Comparison of ENCODE assay signal across 8 cellular contexts in genomic region chr10:88932539-88933256, GRCh38. TPM values are rescaled to one million over a fixed set of nuclear protein-coding genes. Genes with fewer than 3 reads are reported as not detected.
DNase-seq lines count a peak whose midpoint lies in the region; ATAC-seq and TF ChIP-seq lines count a peak whose summit lies in the region.

No MANE protein-coding gene starts in this region.

- H3K79me2 ChIP-seq in OCI-LY3 (ENCODE audit: low read length) (no peaks in the 10 kb centered on the region), trophoblast cell (ENCODE audit: control insufficient read depth, insufficient read depth, low read length, poor library complexity) (no peaks in the 10 kb centered on the region)

- no peak overlapping the region for H2BK12ac ChIP-seq in trophoblast cell (ENCODE audit: low read length)

- no peaks in the 10 kb centered on the region for H3K79me1 ChIP-seq in trophoblast cell (ENCODE audit: low read length)

- H3K27me3 ChIP-seq in OCI-LY3 (ENCODE audit: low read depth, low read length) (no peaks in the 10 kb centered on the region), trophoblast cell (ENCODE audit: insufficient read depth, low read length) (no peaks in the 10 kb centered on the region)

- no peak overlapping the region for H4K12ac ChIP-seq in trophoblast cell (ENCODE audit: low read depth, low read length)

- CTCF ChIA-PET in Calu3 (lab: Charles Lee): interaction anchor here (0.6 to 1.3 kb wide), 11 partner anchors 9 to 442 kb away, joined by 3 to 10 read pairs (median 3); partner anchors contain the start of gene FAS

- no TSS peak for BruUV-seq in Calu3 (replicated peaks; lab: Mats Ljungman, UMichigan)

- no peak overlapping the region for H2BK5ac ChIP-seq in trophoblast cell (ENCODE audit: low read depth, low read length, poor library complexity)

- H3K23ac ChIP-seq in trophoblast cell (ENCODE audit: low read length): no peak overlapping the region

- H4K20me1 ChIP-seq in OCI-LY3 (ENCODE audit: insufficient read depth, low read length): no peaks in the 10 kb centered on the region

- TF ChIP-seq CTCF in Calu3 (IDR thresholded peaks at IDR 0.05; ENCODE audit: unreplicated experiment) (peak; percentile 67), OCI-LY3 (IDR thresholded peaks at IDR 0.05; ENCODE audit: low read depth, low read length) (peak; percentile 79)

- H3K9ac ChIP-seq in OCI-LY3 (ENCODE audit: low read length): no peak overlapping the region
- peak overlapping the region; percentile 5 for H3K9ac ChIP-seq in trophoblast cell (ENCODE audit: low read length)

- peak; percentile 58 for ATAC-seq in GM19463 (IDR thresholded peaks at IDR 0.05; ENCODE audit: unreplicated experiment)
- ATAC-seq in activated naive CD4-positive, alpha-beta T cell treated with anti-CD3 and anti-CD28 coated beads, Interleukin-2, amount 50 U/mL, for 72 hours: peak; percentile 79 to 80
- no peak for ATAC-seq in HG02870 (IDR thresholded peaks at IDR 0.05; ENCODE audit: unreplicated experiment)

- DNase-seq in Calu3: peak; percentile 36
- DNase-seq in activated naive CD4-positive, alpha-beta T cell treated with anti-CD3 and anti-CD28 coated beads, Interleukin-2, amount 50 U/mL, for 72 hours (ENCODE audit: low spot score in 2 of 2): peak in 1 of 2 donors; percentile 15
- peak in 35 of 42 donors; percentile 13 to 78 (median 50) for DNase-seq in head of caudate nucleus
- DNase-seq in trophoblast cell: peak; percentile 90 to 98

- no peak overlapping the region for H2AFZ ChIP-seq in OCI-LY3 (ENCODE audit: low read depth, low read length)
- no peak overlapping the region for H2AFZ ChIP-seq in trophoblast cell (ENCODE audit: insufficient read depth, low read length, poor library complexity)

- no peak overlapping the region for H3K4me3 ChIP-seq in OCI-LY3 (ENCODE audit: low read length)
- no peak overlapping the region for H3K4me3 ChIP-seq in trophoblast cell (ENCODE audit: low read depth, low read length)

- no peak overlapping the region for H3K4ac ChIP-seq in trophoblast cell (ENCODE audit: low read depth, low read length)

- no peak overlapping the region for H2AK5ac ChIP-seq in trophoblast cell (ENCODE audit: low read length)

- TF ChIP-seq RAD21 in Ishikawa (IDR thresholded peaks at IDR 0.05; ENCODE audit: low read depth): peak; percentile 98

- TF ChIP-seq EP300 in Ishikawa (IDR thresholded peaks at IDR 0.05; ENCODE audit: borderline replicate concordance): no peak

- H3K4me2 ChIP-seq in OCI-LY3 (ENCODE audit: low read length) (peak overlapping the region; percentile 48), trophoblast cell (ENCODE audit: low read length) (no peak overlapping the region)

- no peaks in the 10 kb centered on the region for H3K9me3 ChIP-seq in OCI-LY3 (ENCODE audit: insufficient read depth, low read length)
- H3K9me3 ChIP-seq in trophoblast cell (ENCODE audit: insufficient read depth, low read depth, low read length): no peaks in the 10 kb centered on the region

- no peak overlapping the region for H3K14ac ChIP-seq in trophoblast cell (ENCODE audit: low read length)

- WGBS in trophoblast cell (ENCODE audit: extremely low coverage, insufficient coverage, insufficient read length): no CpG with 5 or more reads among the region's 7 CpGs

- no peak overlapping the region for H3K18ac ChIP-seq in trophoblast cell (ENCODE audit: low read length)

- H3K4me1 Mint-ChIP-seq in Calu3 (ENCODE audit: low read depth, unreplicated experiment): peaks cover 19% of the 10 kb centered on the region

- H3K27ac ChIP-seq in OCI-LY3 (ENCODE audit: low read length) (no peak overlapping the region), trophoblast cell (ENCODE audit: low read depth, low read length) (no peak overlapping the region)

- H3K4me1 ChIP-seq in OCI-LY3 (ENCODE audit: low read length): peaks cover 37% of the 10 kb centered on the region
- H3K4me1 ChIP-seq in trophoblast cell (ENCODE audit: control insufficient read depth in 1 of 2, insufficient read depth in 2 of 2, low read length in 2 of 2): peaks cover 0 to 3% of the 10 kb centered on the region in 2 experiments

- H3K36me3 ChIP-seq in OCI-LY3 (replicated peaks; ENCODE audit: low read depth, low read length) (no peaks in the 10 kb centered on the region), trophoblast cell (ENCODE audit: control insufficient read depth in 1 of 2, insufficient read depth in 2 of 2, low read length in 2 of 2) (peaks cover 0 to 3% of the 10 kb centered on the region in 2 experiments)

- no peaks in the 10 kb centered on the region for H3K9me3 Mint-ChIP-seq in Calu3 (ENCODE audit: low read depth, unreplicated experiment)
- no peaks in the 10 kb centered on the region for H3K9me3 Mint-ChIP-seq in activated naive CD4-positive, alpha-beta T cell treated with anti-CD3 and anti-CD28 coated beads, Interleukin-2, amount 50 U/mL, for 72 hours

- no peak overlapping the region for H4K91ac ChIP-seq in trophoblast cell (ENCODE audit: low read depth, low read length)

- no peak overlapping the region for H4K8ac ChIP-seq in trophoblast cell (ENCODE audit: low read depth, low read length)

- intact Hi-C loops in Calu3 (cut with micrococcal nuclease; ENCODE audit: unreplicated experiment): loop anchor here (1.0 to 5.0 kb wide), 2 partner anchors 97 to 365 kb away; no protein-coding TSS in a partner anchor
- intact Hi-C loops in head of caudate nucleus (cut with DNase I): loop anchor here (5.0 kb wide), 1 partner anchor 95 kb away; no protein-coding TSS in a partner anchor

- H3K36me3 Mint-ChIP-seq in Calu3 (ENCODE audit: insufficient read depth, unreplicated experiment): no peaks in the 10 kb centered on the region
- H3K36me3 Mint-ChIP-seq in activated naive CD4-positive, alpha-beta T cell treated with anti-CD3 and anti-CD28 coated beads, Interleukin-2, amount 50 U/mL, for 72 hours: peaks cover 0 to 6% of the 10 kb centered on the region in 2 donors

- H2BK120ac ChIP-seq in trophoblast cell (ENCODE audit: insufficient read depth, low read length, poor library complexity): no peak overlapping the region

- no peaks in the 10 kb centered on the region for H3K27me3 Mint-ChIP-seq in Calu3 (ENCODE audit: unreplicated experiment)

- no peak overlapping the region for H3K27ac Mint-ChIP-seq in Calu3 (ENCODE audit: unreplicated experiment)
- peak overlapping the region in 1 of 2 donors; percentile 57 for H3K27ac Mint-ChIP-seq in activated naive CD4-positive, alpha-beta T cell treated with anti-CD3 and anti-CD28 coated beads, Interleukin-2, amount 50 U/mL, for 72 hours

- no peak overlapping the region for H3K4me3 Mint-ChIP-seq in Calu3 (ENCODE audit: low read depth, unreplicated experiment)

TF ChIP-seq in Ishikawa, 13 proteins besides CTCF, POLR2A, EP300 and RAD21:
- TF ChIP-seq REST (IDR thresholded peaks at IDR 0.05; ENCODE audit: low read depth) (no peak), TEAD4 (IDR thresholded peaks at IDR 0.05) (peak; percentile 91), CEBPB (IDR thresholded peaks at IDR 0.05) (no peak), YY1 (IDR thresholded peaks at IDR 0.05; ENCODE audit: low read depth) (0 out of 2 replicates have a peak, but pooled peaks have one; percentile 32), NFIC (IDR thresholded peaks at IDR 0.05) (peak; percentile 57), USF1 (IDR thresholded peaks at IDR 0.05) (0 out of 2 replicates have a peak, but pooled peaks have one; percentile 10)

RNA-seq across cellular contexts. Expression of gene ACTA2, which starts 19.9 kb away (rescaled TPM):
- 1.0 and 1.1 TPM in 2 replicates for total RNA-seq in Calu3 (2022)
- 10 to 100 TPM in 1 of 2 donors, 1 to 10 TPM in 1; 3.6 to 10.6 TPM for total RNA-seq in activated naive CD4-positive, alpha-beta T cell treated with anti-CD3 and anti-CD28 coated beads, Interleukin-2, amount 50 U/mL, for 72 hours
- polyA plus RNA-seq in trophoblast cell (2013): 257 and 258 TPM in 2 replicates

RNA-seq across cellular contexts. Expression of gene STAMBPL1, which starts 52.7 kb away (rescaled TPM):
- 9.4 and 9.5 TPM in 2 replicates for total RNA-seq in Calu3 (2022)
- 10 to 100 TPM; 15.7 to 57.0 TPM for total RNA-seq in activated naive CD4-positive, alpha-beta T cell treated with anti-CD3 and anti-CD28 coated beads, Interleukin-2, amount 50 U/mL, for 72 hours
- 0.03 TPM in 2 replicates for polyA plus RNA-seq in trophoblast cell (2013)

RNA-seq across cellular contexts. Expression of gene FAS, which starts 57.9 kb away (rescaled TPM):
- 3.1 and 5.5 TPM in 2 replicates for total RNA-seq in Calu3 (2022)
- total RNA-seq in activated naive CD4-positive, alpha-beta T cell treated with anti-CD3 and anti-CD28 coated beads, Interleukin-2, amount 50 U/mL, for 72 hours: 10 to 100 TPM; 45.5 to 72.8 TPM
- polyA plus RNA-seq in trophoblast cell (2013): 2.8 and 3.2 TPM in 2 replicates
